15 cellular contexts compared by ENCODE assay signal in the genomic region with DNA sequence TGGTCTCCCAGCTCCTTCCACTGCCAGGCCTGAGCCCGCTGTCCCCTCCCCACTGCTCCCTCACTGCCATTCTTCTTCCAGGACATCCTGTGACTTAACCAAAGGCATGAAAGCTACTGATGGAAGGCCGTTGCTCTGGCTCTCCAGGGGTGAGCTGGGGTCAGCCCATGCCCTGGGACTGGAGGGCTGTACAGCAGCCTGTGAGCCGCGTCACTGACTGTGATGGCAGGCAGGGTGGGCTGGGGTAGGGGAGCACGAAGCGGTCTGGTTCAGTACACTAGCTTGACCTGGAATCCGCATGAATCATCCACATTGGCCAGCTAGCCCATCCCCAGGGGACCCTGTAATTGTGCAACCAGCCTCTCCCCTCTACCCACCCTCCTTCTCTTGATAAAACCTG. TPM values are rescaled to one million over a fixed set of nuclear protein-coding genes. Genes with fewer than 3 reads are reported as not detected.
DNase-seq lines count a peak whose midpoint lies in the region; ATAC-seq and TF ChIP-seq lines count a peak whose summit lies in the region.
"Had no signal": no experiment of that assay in that cellular context is flagged by ENCODE, and none has a peak within 500 bp of the region (broad histone marks: within the 10 kb centered on the region; RNA-seq: fewer than 3 reads in every experiment).

No MANE protein-coding gene starts in this region.

- H3K27me3 Mint-ChIP-seq in neural progenitor cell (ENCODE audit: insufficient read depth, low read depth): no peaks in the 10 kb centered on the region
- peaks cover 4% of the 10 kb centered on the region for H3K27me3 Mint-ChIP-seq in activated CD8-positive, alpha-beta T cell treated with anti-CD3 and anti-CD28 coated beads for 36 hours

- H3K36me3 ChIP-seq in neural progenitor cell: no peaks in the 10 kb centered on the region
- no peaks in the 10 kb centered on the region for H3K36me3 ChIP-seq in tibial artery
- H3K36me3 ChIP-seq: cardiac muscle cell had no signal

- ATAC-seq in activated CD8-positive, alpha-beta T cell treated with anti-CD3 and anti-CD28 coated beads for 36 hours: no peak
- no peak for ATAC-seq in GM18907 (IDR thresholded peaks at IDR 0.05; ENCODE audit: unreplicated experiment)
- ATAC-seq: naive thymus-derived CD4-positive, alpha-beta T cell had no signal

- H3K27ac Mint-ChIP-seq in neural progenitor cell: peak overlapping the region; percentile 94
- no peak overlapping the region for H3K27ac Mint-ChIP-seq in activated CD8-positive, alpha-beta T cell treated with anti-CD3 and anti-CD28 coated beads for 36 hours
- H3K27ac Mint-ChIP-seq: CD8-positive, alpha-beta memory T cell; naive thymus-derived CD4-positive, alpha-beta T cell had no signal

- H3K9me3 Mint-ChIP-seq in neural progenitor cell: peaks cover 4% of the 10 kb centered on the region
- no peaks in the 10 kb centered on the region for H3K9me3 Mint-ChIP-seq in activated CD8-positive, alpha-beta T cell treated with anti-CD3 and anti-CD28 coated beads for 36 hours
- H3K9me3 Mint-ChIP-seq: CD8-positive, alpha-beta memory T cell had no signal

- no peaks in the 10 kb centered on the region for H3K79me2 ChIP-seq in neural progenitor cell (ENCODE audit: low read depth)

- 54 to 80% (median 65%) methylated on average over 7 of the region's 7 CpGs for WGBS in adipose tissue, 3 donors

- peaks cover 32% of the 10 kb centered on the region for H3K4me1 ChIP-seq in neural progenitor cell
- peaks cover 0 to 29% (median 18%) of the 10 kb centered on the region in 4 donors for H3K4me1 ChIP-seq in tibial artery

- H3F3A ChIP-seq in neural progenitor cell (ENCODE audit: low read depth): peaks cover 20% of the 10 kb centered on the region

- TF ChIP-seq CTCF in neural progenitor cell (IDR thresholded peaks at IDR 0.05) (no peak), tibial artery (IDR thresholded peaks at IDR 0.05) (no peak)
- TF ChIP-seq CTCF in activated CD8-positive, alpha-beta T cell treated with anti-CD3 and anti-CD28 coated beads for 36 hours (IDR thresholded peaks at IDR 0.05): no peak

- no peak overlapping the region for H3K4me3 ChIP-seq in neural progenitor cell
- no peak overlapping the region for H3K4me3 ChIP-seq in tibial artery
- H3K4me3 ChIP-seq: cardiac muscle cell had no signal

- POLR2A ChIA-PET in activated CD8-positive, alpha-beta T cell treated with anti-CD3 and anti-CD28 coated beads for 36 hours (lab: Charles Lee): no interaction called here

- no peaks in the 10 kb centered on the region for H4K20me1 ChIP-seq in neural progenitor cell (ENCODE audit: low read depth)

- H3K4me3 Mint-ChIP-seq in neural progenitor cell: no peak overlapping the region
- no peak overlapping the region for H3K4me3 Mint-ChIP-seq in activated CD8-positive, alpha-beta T cell treated with anti-CD3 and anti-CD28 coated beads for 36 hours
- H3K4me3 Mint-ChIP-seq: CD8-positive, alpha-beta memory T cell; naive thymus-derived CD4-positive, alpha-beta T cell had no signal

- intact Hi-C loops in tibial artery (cut with DNase I; ENCODE audit: low total_unique reads): no loop called here
- intact Hi-C loops in activated CD8-positive, alpha-beta T cell treated with anti-CD3 and anti-CD28 coated beads for 36 hours (cut with micrococcal nuclease): no loop called here

- H3K4me2 ChIP-seq in neural progenitor cell: no peak overlapping the region

- peaks cover 5% of the 10 kb centered on the region for H3K36me3 Mint-ChIP-seq in neural progenitor cell
- H3K36me3 Mint-ChIP-seq in activated CD8-positive, alpha-beta T cell treated with anti-CD3 and anti-CD28 coated beads for 36 hours (ENCODE audit: low read depth): no peaks in the 10 kb centered on the region
- H3K36me3 Mint-ChIP-seq: CD8-positive, alpha-beta memory T cell; naive thymus-derived CD4-positive, alpha-beta T cell had no signal

- H3K27me3 ChIP-seq in neural progenitor cell: no peaks in the 10 kb centered on the region
- no peaks in the 10 kb centered on the region for H3K27me3 ChIP-seq in tibial artery
- H3K27me3 ChIP-seq: cardiac muscle cell had no signal

- peaks cover 51% of the 10 kb centered on the region for H3K4me1 Mint-ChIP-seq in neural progenitor cell
- no peaks in the 10 kb centered on the region for H3K4me1 Mint-ChIP-seq in activated CD8-positive, alpha-beta T cell treated with anti-CD3 and anti-CD28 coated beads for 36 hours (ENCODE audit: low read depth)
- H3K4me1 Mint-ChIP-seq: CD8-positive, alpha-beta memory T cell; naive thymus-derived CD4-positive, alpha-beta T cell had no signal

- H3K9me3 ChIP-seq in neural progenitor cell (ENCODE audit: low read depth) (no peaks in the 10 kb centered on the region), tibial artery (no peaks in the 10 kb centered on the region)

- H3K9ac ChIP-seq in neural progenitor cell: no peak overlapping the region

- CTCF ChIA-PET in activated CD8-positive, alpha-beta T cell treated with anti-CD3 and anti-CD28 coated beads for 36 hours (lab: Charles Lee): no interaction called here

- H2AFZ ChIP-seq in neural progenitor cell (replicated peaks): no peak overlapping the region

- H3K27ac ChIP-seq in adipose tissue (ENCODE audit: low read depth, low read length) (peak overlapping the region; percentile 74), neural progenitor cell (no peak overlapping the region), tibial artery (peak overlapping the region; percentile 28 to 35)
- H3K27ac ChIP-seq: cardiac muscle cell had no signal

- DNase-seq in fibroblast of the conjunctiva (ENCODE audit: low read depth) (peak; percentile 82), neural progenitor cell (ENCODE audit: low spot score) (no peak), tibial artery (peak; percentile 85 to 88), pons (ENCODE audit: low spot score) (no peak), CD1c-positive myeloid dendritic cell (ENCODE audit: extremely low spot score) (no peak)
- DNase-seq in activated CD8-positive, alpha-beta T cell treated with anti-CD3 and anti-CD28 coated beads for 36 hours: no peak
- DNase-seq: CD8-positive, alpha-beta memory T cell; GDM1; KG1; naive thymus-derived CD4-positive, alpha-beta T cell; NCI-H1694; SIG-M5 had no signal

RNA-seq across cellular contexts. Expression of a gene that starts 30.8 kb away (rescaled TPM):
- 10 to 100 TPM in 1 of 3 donors, 1 to 10 TPM in 2; 1.8 to 19.7 (median 7.8) TPM for polyA plus RNA-seq in adipose tissue
- total RNA-seq in neural progenitor cell (ENCODE audit: low replicate concordance): 1.0 and 3.3 TPM in 2 replicates
- not detected for total RNA-seq in activated CD8-positive, alpha-beta T cell treated with anti-CD3 and anti-CD28 coated beads for 36 hours
- total RNA-seq: CD8-positive, alpha-beta memory T cell had no signal
- polyA plus RNA-seq: CD8-positive, alpha-beta memory T cell; naive thymus-derived CD4-positive, alpha-beta T cell had no signal

Comparison
In these comparisons a context has a peak if more than half of its experiments do, and no peak if none do; other contexts are left out.
1. DNase-seq: peak in fibroblast of the conjunctiva (single experiment) and tibial artery (2 of 2); none in neural progenitor cell (single experiment), activated CD8-positive, alpha-beta T cell treated with anti-CD3 and anti-CD28 coated beads for 36 hours (single experiment), pons (single experiment) and CD1c-positive myeloid dendritic cell (single experiment).